Comparison of ENCODE assay signal across 8 cellular contexts in genomic region chr17:20226814-20227482, GRCh38.
DNase-seq lines count a peak whose midpoint lies in the region; ATAC-seq and TF ChIP-seq lines count a peak whose summit lies in the region.

No MANE protein-coding gene starts in this region.

- no peak overlapping the region for H3K4me3 Mint-ChIP-seq in endodermal cell
- H3K4me3 Mint-ChIP-seq in mesothelial cell of epicardium = no peak overlapping the region

- H3K27ac ChIP-seq in endodermal cell (ENCODE audit: low read depth, low read length) = no peak overlapping the region

- DNase-seq in ELF-1 (ENCODE audit: low read depth, low spot score) (peak; percentile 90), NOMO-1 treated with dmso at 0.1 percent for 144 hours (lab: John Stamatoyannopoulos, UW; ENCODE audit: unreplicated experiment) (peak; percentile 39), endodermal cell (peak; percentile 97), mesothelial cell of epicardium (ENCODE audit: low spot score in 2 of 2, unreplicated experiment in 2 of 2) (peak; percentile 69 to 88)
- DNase-seq in activated CD8-positive, alpha-beta memory T cell treated with anti-CD3 and anti-CD28 coated beads for 48 hours (ENCODE audit: low read depth in 2 of 3, low spot score in 2 of 3) = peak; percentile 26 to 65 (median 52)
- DNase-seq in stimulated activated CD8-positive, alpha-beta memory T cell treated with anti-CD3 and anti-CD28 coated beads, Interleukin-2, amount 100 ng/mL, for 1 hour (ENCODE audit: low read depth in 2 of 2) = peak; percentile 44 to 57

- H3K27me3 Mint-ChIP-seq in endodermal cell (ENCODE audit: insufficient read depth) (no peaks in the 10 kb centered on the region), mesothelial cell of epicardium (ENCODE audit: low read depth) (no peaks in the 10 kb centered on the region)

- H3K9me3 ChIP-seq in endodermal cell (ENCODE audit: control insufficient read depth, low read length) = no peaks in the 10 kb centered on the region

- H3K36me3 ChIP-seq in endodermal cell (ENCODE audit: control insufficient read depth, insufficient read depth, low read length) = peaks cover 37% of the 10 kb centered on the region

- H3K9ac ChIP-seq in endodermal cell (ENCODE audit: extremely low read depth, low read length, poor library complexity, severe bottlenecking) = no peak overlapping the region

- 49 to 53% methylated on average over 5 to 8 of the region's 8 CpGs for WGBS in endodermal cell (ENCODE audit: insufficient coverage in 1 of 2, insufficient read length in 1 of 2), 2 experiments

- H3K36me3 Mint-ChIP-seq in endodermal cell (ENCODE audit: low read depth) (peaks cover 28% of the 10 kb centered on the region), mesothelial cell of epicardium (no peaks in the 10 kb centered on the region)

- H3K9me3 Mint-ChIP-seq in endodermal cell (no peaks in the 10 kb centered on the region), mesothelial cell of epicardium (no peaks in the 10 kb centered on the region)

- peaks cover 10% of the 10 kb centered on the region for H3K4me1 ChIP-seq in endodermal cell (ENCODE audit: control insufficient read depth, insufficient read depth, low read length)

- TF ChIP-seq CTCF in endodermal cell (conservative IDR thresholded peaks at IDR 0.05) (peak; percentile 96), mesothelial cell of epicardium (IDR thresholded peaks at IDR 0.05; ENCODE audit: unreplicated experiment) (peak; percentile 73)

- H3K27ac Mint-ChIP-seq in endodermal cell = peak overlapping the region; percentile 16
- H3K27ac Mint-ChIP-seq in mesothelial cell of epicardium = no peak overlapping the region

- H3K27me3 ChIP-seq in endodermal cell (ENCODE audit: control insufficient read depth, insufficient read depth, low read length, poor library complexity, severe bottlenecking) = no peaks in the 10 kb centered on the region

- H3K4me1 Mint-ChIP-seq in endodermal cell = peaks cover 34% of the 10 kb centered on the region
- peaks cover 15% of the 10 kb centered on the region for H3K4me1 Mint-ChIP-seq in mesothelial cell of epicardium

- ATAC-seq in HG03521 (IDR thresholded peaks at IDR 0.05; ENCODE audit: unreplicated experiment) (peak; percentile 59), HG03460 (IDR thresholded peaks at IDR 0.05; ENCODE audit: unreplicated experiment) (no peak)

- no peak overlapping the region for H3K4me3 ChIP-seq in endodermal cell (ENCODE audit: low read length)

Comparison
In these comparisons a context has a peak if more than half of its experiments do, and no peak if none do; other contexts are left out.
1. DNase-seq: peak in every context shown above with its lines; median percentile 97 in endodermal cell; 90 in ELF-1; 78 in mesothelial cell of epicardium; 52 in activated CD8-positive, alpha-beta memory T cell treated with anti-CD3 and anti-CD28 coated beads for 48 hours; 50 in stimulated activated CD8-positive, alpha-beta memory T cell treated with anti-CD3 and anti-CD28 coated beads, Interleukin-2, amount 100 ng/mL, for 1 hour; 39 in NOMO-1 treated with dmso at 0.1 percent for 144 hours.